8 cellular contexts compared by ENCODE assay signal in the genomic region with DNA sequence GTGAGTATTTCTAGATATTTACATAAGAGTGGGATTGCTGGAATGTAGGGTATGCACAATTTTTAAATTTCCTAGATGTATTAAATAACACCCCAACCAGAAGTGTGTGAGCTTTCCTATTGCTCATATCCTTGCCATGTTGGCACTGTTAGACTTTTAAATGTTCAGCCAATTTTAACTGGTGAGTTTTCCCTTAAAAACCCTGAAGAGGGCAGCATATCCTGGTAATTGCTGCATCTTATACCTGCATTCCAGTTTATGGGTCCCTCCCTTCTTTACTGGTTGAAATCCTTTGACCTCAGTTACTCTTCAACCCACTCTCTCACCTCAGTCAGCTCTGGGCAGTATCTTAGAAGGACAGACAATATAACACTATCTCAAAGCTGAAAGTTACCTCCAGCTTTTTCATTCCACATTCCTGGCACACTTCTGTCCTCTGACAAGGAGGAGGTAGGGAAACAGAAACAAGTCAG.
DNase-seq lines count a peak whose midpoint lies in the region; ATAC-seq and TF ChIP-seq lines count a peak whose summit lies in the region.

No MANE protein-coding gene starts in this region.

- intact Hi-C loops in left cardiac atrium (cut with DNase I) (loop anchor here in 1 of 2 donors (2.0 kb wide), 1 partner anchor 317 kb away; no protein-coding TSS in a partner anchor), Panc1 (cut with micrococcal nuclease; ENCODE audit: unreplicated experiment) (loop anchor here (2.0 to 5.0 kb wide), 3 partner anchors 127 to 317 kb away; a partner anchor contains a TSS)

- peak overlapping the region; percentile 72 for H3K9ac ChIP-seq in skeletal muscle satellite cell (ENCODE audit: low read depth, low read length)

- TF ChIP-seq CTCF in right atrium auricular region (IDR thresholded peaks at IDR 0.05) (peak in 1 of 2 donors; percentile 53), Panc1 (IDR thresholded peaks at IDR 0.05) (peak; percentile 70), fibroblast of villous mesenchyme (IDR thresholded peaks at IDR 0.05; ENCODE audit: insufficient read depth, low read depth, low read length) (peak; percentile 60)

- H3K9me3 ChIP-seq in right atrium auricular region (no peaks in the 10 kb centered on the region), Panc1 (ENCODE audit: control insufficient read depth, insufficient read depth, low read depth, low read length) (no peaks in the 10 kb centered on the region), skeletal muscle satellite cell (replicated peaks; ENCODE audit: low read length) (no peaks in the 10 kb centered on the region)

- peak; percentile 81 to 95 for ATAC-seq in left cardiac atrium
- ATAC-seq in Panc1: peak; percentile 62
- ATAC-seq in HG02642 (IDR thresholded peaks at IDR 0.05; ENCODE audit: poor library complexity, unreplicated experiment): no peak

- no TSS peak for BruUV-seq in Panc1 (replicated peaks; lab: Mats Ljungman, UMichigan)

- in situ Hi-C loops in Panc1 (cut with HindIII; ENCODE audit: low pct_unique_long_range_greater_than_20kb, low sequenced_read_pairs): no loop called here

- H3K27me3 ChIP-seq in right atrium auricular region (no peaks in the 10 kb centered on the region), Panc1 (ENCODE audit: control insufficient read depth, insufficient read depth, low read length) (no peaks in the 10 kb centered on the region), skeletal muscle satellite cell (ENCODE audit: control insufficient read depth, insufficient read depth, low read length) (no peaks in the 10 kb centered on the region)

- H3K36me3 ChIP-seq in right atrium auricular region (no peaks in the 10 kb centered on the region), Panc1 (ENCODE audit: control insufficient read depth, insufficient read depth, low read length) (no peaks in the 10 kb centered on the region), skeletal muscle satellite cell (ENCODE audit: insufficient read depth, low read length) (no peaks in the 10 kb centered on the region)

- H3K4me1 ChIP-seq in right atrium auricular region (no peaks in the 10 kb centered on the region), Panc1 (ENCODE audit: control insufficient read depth, insufficient read depth, low read length) (peaks cover 45% of the 10 kb centered on the region), skeletal muscle satellite cell (ENCODE audit: control insufficient read depth, insufficient read depth, low read length) (peaks cover 71% of the 10 kb centered on the region)

- H3K4me3 ChIP-seq in right atrium auricular region: no peak overlapping the region
- H3K4me3 ChIP-seq in Panc1 (ENCODE audit: low read depth in 2 of 2, low read length in 2 of 2): no peak overlapping the region
- no peak overlapping the region for H3K4me3 ChIP-seq in fibroblast of villous mesenchyme (ENCODE audit: low read depth, low read length)
- H3K4me3 ChIP-seq in skeletal muscle satellite cell (ENCODE audit: low read length): no peak overlapping the region

- H3K4me2 ChIP-seq in skeletal muscle satellite cell (ENCODE audit: low read length): peak overlapping the region; percentile 32

- DNase-seq in left cardiac atrium (no peak), right atrium auricular region (ENCODE audit: low spot score) (no peak), Panc1 (ENCODE audit: low read depth, low spot score) (peak; percentile 64), fibroblast of villous mesenchyme (ENCODE audit: low read depth) (peak; percentile 88), KG1 (lab: John Stamatoyannopoulos, UW) (no peak), GDM1 (lab: John Stamatoyannopoulos, UW) (no peak)

- CTCF ChIA-PET in Panc1 (lab: Charles Lee): interaction anchor here (0.6 to 1.3 kb wide), 3 partner anchors 68 to 775 kb away, joined by 3 to 5 read pairs (median 3); no protein-coding TSS in a partner anchor

- H3K27ac ChIP-seq in right atrium auricular region (no peak overlapping the region), Panc1 (ENCODE audit: low read length) (peak overlapping the region; percentile 60)

- POLR2A ChIA-PET in Panc1 (lab: Charles Lee): interaction anchor here (0.7 kb wide), 1 partner anchor 271 kb away, joined by 3 read pairs; a partner anchor contains a TSS

Comparison
In these comparisons a context has a peak if more than half of its experiments do, and no peak if none do; other contexts are left out.
1. DNase-seq: peak in Panc1 (single experiment) and fibroblast of villous mesenchyme (single experiment); none in left cardiac atrium (single experiment), right atrium auricular region (single experiment), KG1 (single experiment) and GDM1 (single experiment).